Comparison of ENCODE assay signal across 1 cellular context in the genomic region with DNA sequence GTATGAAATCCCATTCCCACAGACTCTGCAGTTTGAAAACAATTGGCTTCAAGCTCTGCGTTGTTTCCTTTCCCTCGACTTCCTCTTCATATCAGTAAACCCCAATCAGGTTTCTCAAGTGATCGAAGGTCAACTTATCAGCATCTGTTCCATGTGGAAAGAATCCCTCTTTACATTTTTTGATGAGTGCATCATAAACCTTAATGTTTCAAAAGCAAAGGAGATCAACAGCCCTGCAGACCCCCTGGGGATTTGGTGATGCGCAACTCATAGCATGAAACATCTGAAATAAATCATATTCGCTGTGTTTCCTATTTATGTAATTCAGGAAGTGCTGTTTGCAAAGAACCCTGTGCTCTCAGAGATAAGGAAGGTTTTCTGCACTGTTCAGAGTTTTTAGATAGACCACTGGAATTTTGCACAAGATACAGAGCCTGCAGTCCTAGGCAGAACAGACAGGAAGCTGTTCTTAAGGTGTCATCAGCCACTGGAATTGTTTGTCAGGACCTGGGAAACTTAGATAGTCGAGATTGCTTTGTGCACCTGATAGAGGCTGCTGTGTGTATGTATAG.
A peak's percentile ranks its signal among the peaks of the same experiment; 100 is the strongest.
TF ChIP-seq lines count a peak whose summit lies in the region.

No MANE protein-coding gene starts in this region.

TF ChIP-seq in K562, 482 proteins besides CTCF, POLR2A, EP300 and RAD21 (continued from another document and continues in another):
- TF ChIP-seq, protein P1, sequence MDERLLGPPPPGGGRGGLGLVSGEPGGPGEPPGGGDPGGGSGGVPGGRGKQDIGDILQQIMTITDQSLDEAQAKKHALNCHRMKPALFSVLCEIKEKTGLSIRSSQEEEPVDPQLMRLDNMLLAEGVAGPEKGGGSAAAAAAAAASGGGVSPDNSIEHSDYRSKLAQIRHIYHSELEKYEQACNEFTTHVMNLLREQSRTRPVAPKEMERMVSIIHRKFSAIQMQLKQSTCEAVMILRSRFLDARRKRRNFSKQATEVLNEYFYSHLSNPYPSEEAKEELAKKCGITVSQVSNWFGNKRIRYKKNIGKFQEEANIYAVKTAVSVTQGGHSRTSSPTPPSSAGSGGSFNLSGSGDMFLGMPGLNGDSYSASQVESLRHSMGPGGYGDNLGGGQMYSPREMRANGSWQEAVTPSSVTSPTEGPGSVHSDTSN (CRISPR knock-in tag; IDR thresholded peaks at IDR 0.05; ENCODE audit: low read depth) = no peak
- TF ChIP-seq, protein P1 (tag; conservative IDR thresholded peaks at IDR 0.05; ENCODE audit: low read depth) = 0 out of 2 replicates have a peak, but pooled peaks have one; percentile 18
- TF ChIP-seq ATF7 (IDR thresholded peaks at IDR 0.05) (no peak), ZNF143 (CRISPR knock-in tag; IDR thresholded peaks at IDR 0.05) (no peak), SPI1 (IDR thresholded peaks at IDR 0.05; ENCODE audit: borderline replicate concordance, low read depth, low read length) (peak; percentile 36; the same call in 1 of the 2 replicates), ZNF780A (CRISPR knock-in tag; IDR thresholded peaks at IDR 0.05) (no peak), CREBBP (IDR thresholded peaks at IDR 0.05; ENCODE audit: low read depth, low read length) (no peak), FIP1L1 (IDR thresholded peaks at IDR 0.05; ENCODE audit: low read depth, low read length, poor library complexity, severe bottlenecking) (no peak), NFIC (IDR thresholded peaks at IDR 0.05) (peak; percentile 28; the same call in 1 of the 2 replicates), SMAD4 (CRISPR knock-in tag; conservative IDR thresholded peaks at IDR 0.05) (peak; percentile 72), ZZZ3 (IDR thresholded peaks at IDR 0.05) (no peak), ZNF134 (CRISPR knock-in tag; conservative IDR thresholded peaks at IDR 0.05) (no peak), TEAD4 (IDR thresholded peaks at IDR 0.05; ENCODE audit: low read length) (peak; percentile 92), TEAD4 (CRISPR knock-in tag; IDR thresholded peaks at IDR 0.05; ENCODE audit: borderline replicate concordance) (no peak), BHLHE40 (IDR thresholded peaks at IDR 0.05; ENCODE audit: low read length) (no peak), ZC3H8 (IDR thresholded peaks at IDR 0.05) (no peak), SMAD2 (IDR thresholded peaks at IDR 0.05; ENCODE audit: low read depth, low read length) (no peak), ZNF699 (CRISPR knock-in tag; IDR thresholded peaks at IDR 0.05; ENCODE audit: insufficient replicate concordance) (no peak), PRPF4 (IDR thresholded peaks at IDR 0.05; ENCODE audit: insufficient read depth, low read depth, low read length, poor library complexity, severe bottlenecking) (no peak), ZNF212 (CRISPR knock-in tag; IDR thresholded peaks at IDR 0.05) (no peak), ELF1 (tag; IDR thresholded peaks at IDR 0.05) (0 out of 2 replicates have a peak, but pooled peaks have one; percentile 19), RB1 (IDR thresholded peaks at IDR 0.05; ENCODE audit: low read depth) (no peak), SMARCE1 (IDR thresholded peaks at IDR 0.05) (no peak), NCOR1 (IDR thresholded peaks at IDR 0.05) (peak; percentile 36; the same call in 1 of the 2 replicates), DACH1 (IDR thresholded peaks at IDR 0.05; ENCODE audit: partially characterized antibody) (no peak), KDM1A (IDR thresholded peaks at IDR 0.05) (peak in 1 of 2 experiments; percentile 55; a peak in 1 of 4 replicates), SETDB1 (IDR thresholded peaks at IDR 0.05; ENCODE audit: low read length) (no peak)
- TF ChIP-seq, protein P2, sequence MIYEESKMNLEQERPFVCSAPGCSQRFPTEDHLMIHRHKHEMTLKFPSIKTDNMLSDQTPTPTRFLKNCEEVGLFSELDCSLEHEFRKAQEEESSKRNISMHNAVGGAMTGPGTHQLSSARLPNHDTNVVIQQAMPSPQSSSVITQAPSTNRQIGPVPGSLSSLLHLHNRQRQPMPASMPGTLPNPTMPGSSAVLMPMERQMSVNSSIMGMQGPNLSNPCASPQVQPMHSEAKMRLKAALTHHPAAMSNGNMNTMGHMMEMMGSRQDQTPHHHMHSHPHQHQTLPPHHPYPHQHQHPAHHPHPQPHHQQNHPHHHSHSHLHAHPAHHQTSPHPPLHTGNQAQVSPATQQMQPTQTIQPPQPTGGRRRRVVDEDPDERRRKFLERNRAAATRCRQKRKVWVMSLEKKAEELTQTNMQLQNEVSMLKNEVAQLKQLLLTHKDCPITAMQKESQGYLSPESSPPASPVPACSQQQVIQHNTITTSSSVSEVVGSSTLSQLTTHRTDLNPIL (CRISPR knock-in tag; IDR thresholded peaks at IDR 0.05) = no peak
- TF ChIP-seq, protein P3, sequence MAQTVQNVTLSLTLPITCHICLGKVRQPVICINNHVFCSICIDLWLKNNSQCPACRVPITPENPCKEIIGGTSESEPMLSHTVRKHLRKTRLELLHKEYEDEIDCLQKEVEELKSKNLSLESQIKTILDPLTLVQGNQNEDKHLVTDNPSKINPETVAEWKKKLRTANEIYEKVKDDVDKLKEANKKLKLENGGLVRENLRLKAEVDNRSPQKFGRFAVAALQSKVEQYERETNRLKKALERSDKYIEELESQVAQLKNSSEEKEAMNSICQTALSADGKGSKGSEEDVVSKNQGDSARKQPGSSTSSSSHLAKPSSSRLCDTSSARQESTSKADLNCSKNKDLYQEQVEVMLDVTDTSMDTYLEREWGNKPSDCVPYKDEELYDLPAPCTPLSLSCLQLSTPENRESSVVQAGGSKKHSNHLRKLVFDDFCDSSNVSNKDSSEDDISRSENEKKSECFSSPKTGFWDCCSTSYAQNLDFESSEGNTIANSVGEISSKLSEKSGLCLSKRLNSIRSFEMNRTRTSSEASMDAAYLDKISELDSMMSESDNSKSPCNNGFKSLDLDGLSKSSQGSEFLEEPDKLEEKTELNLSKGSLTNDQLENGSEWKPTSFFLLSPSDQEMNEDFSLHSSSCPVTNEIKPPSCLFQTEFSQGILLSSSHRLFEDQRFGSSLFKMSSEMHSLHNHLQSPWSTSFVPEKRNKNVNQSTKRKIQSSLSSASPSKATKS (CRISPR knock-in tag; IDR thresholded peaks at IDR 0.05) = no peak
- TF ChIP-seq, protein P4, sequence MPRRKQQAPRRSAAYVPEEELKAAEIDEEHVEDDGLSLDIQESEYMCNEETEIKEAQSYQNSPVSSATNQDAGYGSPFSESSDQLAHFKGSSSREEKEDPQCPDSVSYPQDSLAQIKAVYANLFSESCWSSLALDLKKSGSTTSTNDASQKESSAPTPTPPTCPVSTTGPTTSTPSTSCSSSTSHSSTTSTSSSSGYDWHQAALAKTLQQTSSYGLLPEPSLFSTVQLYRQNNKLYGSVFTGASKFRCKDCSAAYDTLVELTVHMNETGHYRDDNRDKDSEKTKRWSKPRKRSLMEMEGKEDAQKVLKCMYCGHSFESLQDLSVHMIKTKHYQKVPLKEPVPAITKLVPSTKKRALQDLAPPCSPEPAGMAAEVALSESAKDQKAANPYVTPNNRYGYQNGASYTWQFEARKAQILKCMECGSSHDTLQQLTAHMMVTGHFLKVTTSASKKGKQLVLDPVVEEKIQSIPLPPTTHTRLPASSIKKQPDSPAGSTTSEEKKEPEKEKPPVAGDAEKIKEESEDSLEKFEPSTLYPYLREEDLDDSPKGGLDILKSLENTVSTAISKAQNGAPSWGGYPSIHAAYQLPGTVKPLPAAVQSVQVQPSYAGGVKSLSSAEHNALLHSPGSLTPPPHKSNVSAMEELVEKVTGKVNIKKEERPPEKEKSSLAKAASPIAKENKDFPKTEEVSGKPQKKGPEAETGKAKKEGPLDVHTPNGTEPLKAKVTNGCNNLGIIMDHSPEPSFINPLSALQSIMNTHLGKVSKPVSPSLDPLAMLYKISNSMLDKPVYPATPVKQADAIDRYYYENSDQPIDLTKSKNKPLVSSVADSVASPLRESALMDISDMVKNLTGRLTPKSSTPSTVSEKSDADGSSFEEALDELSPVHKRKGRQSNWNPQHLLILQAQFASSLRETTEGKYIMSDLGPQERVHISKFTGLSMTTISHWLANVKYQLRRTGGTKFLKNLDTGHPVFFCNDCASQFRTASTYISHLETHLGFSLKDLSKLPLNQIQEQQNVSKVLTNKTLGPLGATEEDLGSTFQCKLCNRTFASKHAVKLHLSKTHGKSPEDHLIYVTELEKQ (CRISPR knock-in tag; IDR thresholded peaks at IDR 0.05) = no peak
- TF ChIP-seq, protein P5, sequence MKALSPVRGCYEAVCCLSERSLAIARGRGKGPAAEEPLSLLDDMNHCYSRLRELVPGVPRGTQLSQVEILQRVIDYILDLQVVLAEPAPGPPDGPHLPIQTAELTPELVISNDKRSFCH (CRISPR knock-in tag; IDR thresholded peaks at IDR 0.05) = no peak
- TF ChIP-seq, protein P5 (tag; IDR thresholded peaks at IDR 0.05) = peak; percentile 33; the same call in 1 of the 2 replicates
- TF ChIP-seq, protein P6, sequence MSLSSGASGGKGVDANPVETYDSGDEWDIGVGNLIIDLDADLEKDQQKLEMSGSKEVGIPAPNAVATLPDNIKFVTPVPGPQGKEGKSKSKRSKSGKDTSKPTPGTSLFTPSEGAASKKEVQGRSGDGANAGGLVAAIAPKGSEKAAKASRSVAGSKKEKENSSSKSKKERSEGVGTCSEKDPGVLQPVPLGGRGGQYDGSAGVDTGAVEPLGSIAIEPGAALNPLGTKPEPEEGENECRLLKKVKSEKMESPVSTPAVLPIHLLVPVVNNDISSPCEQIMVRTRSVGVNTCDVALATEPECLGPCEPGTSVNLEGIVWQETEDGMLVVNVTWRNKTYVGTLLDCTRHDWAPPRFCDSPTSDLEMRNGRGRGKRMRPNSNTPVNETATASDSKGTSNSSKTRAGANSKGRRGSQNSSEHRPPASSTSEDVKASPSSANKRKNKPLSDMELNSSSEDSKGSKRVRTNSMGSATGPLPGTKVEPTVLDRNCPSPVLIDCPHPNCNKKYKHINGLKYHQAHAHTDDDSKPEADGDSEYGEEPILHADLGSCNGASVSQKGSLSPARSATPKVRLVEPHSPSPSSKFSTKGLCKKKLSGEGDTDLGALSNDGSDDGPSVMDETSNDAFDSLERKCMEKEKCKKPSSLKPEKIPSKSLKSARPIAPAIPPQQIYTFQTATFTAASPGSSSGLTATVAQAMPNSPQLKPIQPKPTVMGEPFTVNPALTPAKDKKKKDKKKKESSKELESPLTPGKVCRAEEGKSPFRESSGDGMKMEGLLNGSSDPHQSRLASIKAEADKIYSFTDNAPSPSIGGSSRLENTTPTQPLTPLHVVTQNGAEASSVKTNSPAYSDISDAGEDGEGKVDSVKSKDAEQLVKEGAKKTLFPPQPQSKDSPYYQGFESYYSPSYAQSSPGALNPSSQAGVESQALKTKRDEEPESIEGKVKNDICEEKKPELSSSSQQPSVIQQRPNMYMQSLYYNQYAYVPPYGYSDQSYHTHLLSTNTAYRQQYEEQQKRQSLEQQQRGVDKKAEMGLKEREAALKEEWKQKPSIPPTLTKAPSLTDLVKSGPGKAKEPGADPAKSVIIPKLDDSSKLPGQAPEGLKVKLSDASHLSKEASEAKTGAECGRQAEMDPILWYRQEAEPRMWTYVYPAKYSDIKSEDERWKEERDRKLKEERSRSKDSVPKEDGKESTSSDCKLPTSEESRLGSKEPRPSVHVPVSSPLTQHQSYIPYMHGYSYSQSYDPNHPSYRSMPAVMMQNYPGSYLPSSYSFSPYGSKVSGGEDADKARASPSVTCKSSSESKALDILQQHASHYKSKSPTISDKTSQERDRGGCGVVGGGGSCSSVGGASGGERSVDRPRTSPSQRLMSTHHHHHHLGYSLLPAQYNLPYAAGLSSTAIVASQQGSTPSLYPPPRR (CRISPR knock-in tag; IDR thresholded peaks at IDR 0.05; ENCODE audit: borderline replicate concordance) = no peak
- TF ChIP-seq, protein P7, sequence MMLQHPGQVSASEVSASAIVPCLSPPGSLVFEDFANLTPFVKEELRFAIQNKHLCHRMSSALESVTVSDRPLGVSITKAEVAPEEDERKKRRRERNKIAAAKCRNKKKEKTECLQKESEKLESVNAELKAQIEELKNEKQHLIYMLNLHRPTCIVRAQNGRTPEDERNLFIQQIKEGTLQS (IDR thresholded peaks at IDR 0.05) = no peak
- TF ChIP-seq, protein P7 (CRISPR knock-in tag; conservative IDR thresholded peaks at IDR 0.05) = no peak
- TF ChIP-seq, protein P8, sequence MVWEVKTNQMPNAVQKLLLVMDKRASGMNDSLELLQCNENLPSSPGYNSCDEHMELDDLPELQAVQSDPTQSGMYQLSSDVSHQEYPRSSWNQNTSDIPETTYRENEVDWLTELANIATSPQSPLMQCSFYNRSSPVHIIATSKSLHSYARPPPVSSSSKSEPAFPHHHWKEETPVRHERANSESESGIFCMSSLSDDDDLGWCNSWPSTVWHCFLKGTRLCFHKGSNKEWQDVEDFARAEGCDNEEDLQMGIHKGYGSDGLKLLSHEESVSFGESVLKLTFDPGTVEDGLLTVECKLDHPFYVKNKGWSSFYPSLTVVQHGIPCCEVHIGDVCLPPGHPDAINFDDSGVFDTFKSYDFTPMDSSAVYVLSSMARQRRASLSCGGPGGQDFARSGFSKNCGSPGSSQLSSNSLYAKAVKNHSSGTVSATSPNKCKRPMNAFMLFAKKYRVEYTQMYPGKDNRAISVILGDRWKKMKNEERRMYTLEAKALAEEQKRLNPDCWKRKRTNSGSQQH (CRISPR knock-in tag; IDR thresholded peaks at IDR 0.05) = no peak
- TF ChIP-seq, protein P9, sequence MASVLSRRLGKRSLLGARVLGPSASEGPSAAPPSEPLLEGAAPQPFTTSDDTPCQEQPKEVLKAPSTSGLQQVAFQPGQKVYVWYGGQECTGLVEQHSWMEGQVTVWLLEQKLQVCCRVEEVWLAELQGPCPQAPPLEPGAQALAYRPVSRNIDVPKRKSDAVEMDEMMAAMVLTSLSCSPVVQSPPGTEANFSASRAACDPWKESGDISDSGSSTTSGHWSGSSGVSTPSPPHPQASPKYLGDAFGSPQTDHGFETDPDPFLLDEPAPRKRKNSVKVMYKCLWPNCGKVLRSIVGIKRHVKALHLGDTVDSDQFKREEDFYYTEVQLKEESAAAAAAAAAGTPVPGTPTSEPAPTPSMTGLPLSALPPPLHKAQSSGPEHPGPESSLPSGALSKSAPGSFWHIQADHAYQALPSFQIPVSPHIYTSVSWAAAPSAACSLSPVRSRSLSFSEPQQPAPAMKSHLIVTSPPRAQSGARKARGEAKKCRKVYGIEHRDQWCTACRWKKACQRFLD (CRISPR knock-in tag; IDR thresholded peaks at IDR 0.05) = 0 out of 2 replicates have a peak, but pooled peaks have one; percentile 29
